In genomic region chr16:56755038-56755437, GRCh38 we compare ENCODE assay signal across 2 cellular contexts.
TF ChIP-seq lines count a peak whose summit lies in the region.

No MANE protein-coding gene starts in this region.

TF ChIP-seq in SK-N-SH treated with all-trans-retinoic acid at 6 μM for 48 hours, 23 proteins besides CTCF, POLR2A, EP300 and RAD21:
- TF ChIP-seq TSHZ2 (CRISPR knock-in tag; IDR thresholded peaks at IDR 0.05) (no peak), ZNF8 (CRISPR knock-in tag; IDR thresholded peaks at IDR 0.05) (peak; percentile 92)
TF ChIP-seq in SK-N-SH treated with all-trans-retinoic acid at 6 μM for 48 hours: peak in this region for 1.

TF ChIP-seq in SK-N-SH, 30 proteins besides CTCF, POLR2A, EP300 and RAD21 (continued from another document):
- TF ChIP-seq IRF3 (IDR thresholded peaks at IDR 0.05; ENCODE audit: low read depth, low read length) (no peak), POLR2AphosphoS5 (IDR thresholded peaks at IDR 0.05; ENCODE audit: low read depth, low read length) (no peak)
